ENCODE assay signal across 1 cellular context in the genomic region with DNA sequence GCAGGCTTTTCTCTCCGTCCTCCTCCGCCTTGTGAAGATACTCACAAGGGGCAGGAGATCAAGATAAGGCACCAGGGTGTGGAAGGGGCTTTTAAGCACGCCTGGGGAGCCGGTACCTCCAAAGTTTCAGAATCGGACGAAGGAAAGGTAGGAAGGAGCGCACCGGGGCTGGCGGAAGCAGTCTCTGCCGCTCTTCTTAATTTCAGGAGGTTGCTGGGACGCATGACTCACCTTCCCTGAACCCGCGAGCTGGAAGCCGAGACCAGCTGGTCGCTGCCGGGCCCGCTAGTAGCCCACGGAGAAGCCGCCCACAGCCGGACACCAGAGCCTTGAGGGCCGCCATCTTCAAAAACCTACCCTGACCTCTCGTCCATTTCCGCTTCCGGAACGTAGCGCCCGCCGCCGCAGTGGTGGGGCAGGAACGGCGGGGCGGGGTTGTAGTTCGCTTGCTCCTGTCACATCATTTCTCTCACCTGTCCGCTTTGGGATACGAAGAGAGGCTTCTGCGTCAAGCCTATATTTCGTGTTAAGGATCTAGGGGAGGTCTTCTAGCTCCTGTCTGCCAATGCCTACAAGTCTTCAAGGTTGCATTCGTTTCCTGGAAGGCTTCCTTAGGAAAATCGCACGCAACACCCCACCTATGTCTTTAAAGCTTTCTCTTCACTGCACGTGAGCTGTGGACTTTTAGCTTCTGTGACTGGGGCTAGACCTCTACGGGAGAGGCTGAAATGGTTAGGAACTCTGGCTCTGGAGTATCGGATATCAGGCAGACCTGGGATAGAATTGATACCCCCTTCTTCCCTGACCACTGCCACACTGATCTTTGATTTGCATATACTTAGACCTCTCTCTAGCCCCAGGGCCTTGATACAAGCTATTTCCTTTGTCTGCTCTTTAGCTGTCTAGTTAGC.
TF ChIP-seq lines count a peak whose summit lies in the region.

Gene MRPS18A (minus strand): TSS at position 355 of the 911 bp plus-strand sequence. CDS start 12 bp downstream, at position 343.

TF ChIP-seq in HEK293, 187 proteins besides CTCF, POLR2A, EP300 and RAD21 (continued from another document and continues in another):
- TF ChIP-seq, protein P1, sequence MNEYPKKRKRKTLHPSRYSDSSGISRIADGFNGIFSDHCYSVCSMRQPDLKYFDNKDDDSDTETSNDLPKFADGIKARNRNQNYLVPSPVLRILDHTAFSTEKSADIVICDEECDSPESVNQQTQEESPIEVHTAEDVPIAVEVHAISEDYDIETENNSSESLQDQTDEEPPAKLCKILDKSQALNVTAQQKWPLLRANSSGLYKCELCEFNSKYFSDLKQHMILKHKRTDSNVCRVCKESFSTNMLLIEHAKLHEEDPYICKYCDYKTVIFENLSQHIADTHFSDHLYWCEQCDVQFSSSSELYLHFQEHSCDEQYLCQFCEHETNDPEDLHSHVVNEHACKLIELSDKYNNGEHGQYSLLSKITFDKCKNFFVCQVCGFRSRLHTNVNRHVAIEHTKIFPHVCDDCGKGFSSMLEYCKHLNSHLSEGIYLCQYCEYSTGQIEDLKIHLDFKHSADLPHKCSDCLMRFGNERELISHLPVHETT (tag by site-specific recombination; IDR thresholded peaks at IDR 0.05): no peak
- no peak for TF ChIP-seq ZNF670 (tag by site-specific recombination; IDR thresholded peaks at IDR 0.05; ENCODE audit: low read depth)
- no peak for TF ChIP-seq ZNF350 (tag by site-specific recombination; IDR thresholded peaks at IDR 0.05)
- TF ChIP-seq ZNF654 (tag by site-specific recombination; IDR thresholded peaks at IDR 0.05; ENCODE audit: low read depth): no peak
- no peak for TF ChIP-seq ZNF510 (tag by site-specific recombination; IDR thresholded peaks at IDR 0.05; ENCODE audit: insufficient replicate concordance)
- no peak for TF ChIP-seq ZNF366 (tag by site-specific recombination; conservative IDR thresholded peaks at IDR 0.05)
- TF ChIP-seq, protein P2, sequence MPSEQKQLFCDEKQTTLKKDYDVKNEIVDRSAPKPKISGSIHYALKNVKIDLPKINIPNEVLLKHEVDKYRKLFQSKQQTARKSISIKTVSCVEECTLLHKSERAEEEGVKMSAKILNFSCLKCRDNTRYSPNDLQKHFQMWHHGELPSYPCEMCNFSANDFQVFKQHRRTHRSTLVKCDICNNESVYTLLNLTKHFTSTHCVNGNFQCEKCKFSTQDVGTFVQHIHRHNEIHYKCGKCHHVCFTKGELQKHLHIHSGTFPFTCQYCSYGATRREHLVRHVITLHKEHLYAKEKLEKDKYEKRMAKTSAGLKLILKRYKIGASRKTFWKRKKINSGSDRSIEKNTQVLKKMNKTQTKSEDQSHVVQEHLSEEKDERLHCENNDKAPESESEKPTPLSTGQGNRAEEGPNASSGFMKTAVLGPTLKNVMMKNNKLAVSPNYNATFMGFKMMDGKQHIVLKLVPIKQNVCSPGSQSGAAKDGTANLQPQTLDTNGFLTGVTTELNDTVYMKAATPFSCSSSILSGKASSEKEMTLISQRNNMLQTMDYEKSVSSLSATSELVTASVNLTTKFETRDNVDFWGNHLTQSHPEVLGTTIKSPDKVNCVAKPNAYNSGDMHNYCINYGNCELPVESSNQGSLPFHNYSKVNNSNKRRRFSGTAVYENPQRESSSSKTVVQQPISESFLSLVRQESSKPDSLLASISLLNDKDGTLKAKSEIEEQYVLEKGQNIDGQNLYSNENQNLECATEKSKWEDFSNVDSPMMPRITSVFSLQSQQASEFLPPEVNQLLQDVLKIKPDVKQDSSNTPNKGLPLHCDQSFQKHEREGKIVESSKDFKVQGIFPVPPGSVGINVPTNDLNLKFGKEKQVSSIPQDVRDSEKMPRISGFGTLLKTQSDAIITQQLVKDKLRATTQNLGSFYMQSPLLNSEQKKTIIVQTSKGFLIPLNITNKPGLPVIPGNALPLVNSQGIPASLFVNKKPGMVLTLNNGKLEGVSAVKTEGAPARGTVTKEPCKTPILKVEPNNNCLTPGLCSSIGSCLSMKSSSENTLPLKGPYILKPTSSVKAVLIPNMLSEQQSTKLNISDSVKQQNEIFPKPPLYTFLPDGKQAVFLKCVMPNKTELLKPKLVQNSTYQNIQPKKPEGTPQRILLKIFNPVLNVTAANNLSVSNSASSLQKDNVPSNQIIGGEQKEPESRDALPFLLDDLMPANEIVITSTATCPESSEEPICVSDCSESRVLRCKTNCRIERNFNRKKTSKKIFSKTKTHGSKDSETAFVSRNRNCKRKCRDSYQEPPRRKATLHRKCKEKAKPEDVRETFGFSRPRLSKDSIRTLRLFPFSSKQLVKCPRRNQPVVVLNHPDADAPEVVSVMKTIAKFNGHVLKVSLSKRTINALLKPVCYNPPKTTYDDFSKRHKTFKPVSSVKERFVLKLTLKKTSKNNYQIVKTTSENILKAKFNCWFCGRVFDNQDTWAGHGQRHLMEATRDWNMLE (tag by site-specific recombination; conservative IDR thresholded peaks at IDR 0.05; ENCODE audit: low read depth): peak; percentile 97
- no peak for TF ChIP-seq ZNF600 (tag by site-specific recombination; IDR thresholded peaks at IDR 0.05)
- no peak for TF ChIP-seq ZNF426 (tag by site-specific recombination; IDR thresholded peaks at IDR 0.05)
- no peak for TF ChIP-seq GFI1B (tag by site-specific recombination; IDR thresholded peaks at IDR 0.05)
- no peak for TF ChIP-seq ZNF211 (tag by site-specific recombination; IDR thresholded peaks at IDR 0.05; ENCODE audit: low read depth)
- TF ChIP-seq ZNF16 (tag by site-specific recombination; IDR thresholded peaks at IDR 0.05; ENCODE audit: low read depth): no peak
- TF ChIP-seq ZNF335 (tag by site-specific recombination; conservative IDR thresholded peaks at IDR 0.05): peak; percentile 71
- TF ChIP-seq RBAK (tag by site-specific recombination; IDR thresholded peaks at IDR 0.05): no peak
- no peak for TF ChIP-seq ZNF133 (tag by site-specific recombination; IDR thresholded peaks at IDR 0.05)
- no peak for TF ChIP-seq ZNF701 (tag by site-specific recombination; IDR thresholded peaks at IDR 0.05)
- TF ChIP-seq PRDM2 (tag by site-specific recombination; IDR thresholded peaks at IDR 0.05; ENCODE audit: borderline replicate concordance): no peak
- no peak for TF ChIP-seq REST (tag by site-specific recombination; IDR thresholded peaks at IDR 0.05)
- no peak for TF ChIP-seq ZNF501 (tag by site-specific recombination; IDR thresholded peaks at IDR 0.05)
- no peak for TF ChIP-seq ZNF138 (tag by site-specific recombination; IDR thresholded peaks at IDR 0.05; ENCODE audit: borderline replicate concordance)
- no peak for TF ChIP-seq ZNF140 (tag by site-specific recombination; IDR thresholded peaks at IDR 0.05)
- TF ChIP-seq ZFP3 (tag by site-specific recombination; IDR thresholded peaks at IDR 0.05; ENCODE audit: low read depth): no peak
- no peak for TF ChIP-seq ZNF707 (tag by site-specific recombination; IDR thresholded peaks at IDR 0.05)
- TF ChIP-seq, protein P3, sequence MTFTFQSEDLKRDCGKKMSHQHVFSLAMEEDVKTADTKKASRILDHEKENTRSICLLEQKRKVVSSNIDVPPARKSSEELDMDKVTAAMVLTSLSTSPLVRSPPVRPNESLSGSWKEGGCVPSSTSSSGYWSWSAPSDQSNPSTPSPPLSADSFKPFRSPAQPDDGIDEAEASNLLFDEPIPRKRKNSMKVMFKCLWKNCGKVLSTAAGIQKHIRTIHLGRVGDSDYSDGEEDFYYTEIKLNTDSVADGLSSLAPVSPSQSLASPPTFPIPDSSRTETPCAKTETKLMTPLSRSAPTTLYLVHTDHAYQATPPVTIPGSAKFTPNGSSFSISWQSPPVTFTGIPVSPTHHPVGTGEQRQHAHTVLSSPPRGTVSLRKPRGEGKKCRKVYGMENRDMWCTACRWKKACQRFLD (tag by site-specific recombination; IDR thresholded peaks at IDR 0.05): no peak
- no peak for TF ChIP-seq ZNF26 (tag by site-specific recombination; IDR thresholded peaks at IDR 0.05)
- no peak for TF ChIP-seq ZBTB10 (tag by site-specific recombination; IDR thresholded peaks at IDR 0.05)
- no peak for TF ChIP-seq ZNF585B (tag by site-specific recombination; IDR thresholded peaks at IDR 0.05)
- TF ChIP-seq ZFP37 (tag by site-specific recombination; IDR thresholded peaks at IDR 0.05): no peak
